In the genomic region with DNA sequence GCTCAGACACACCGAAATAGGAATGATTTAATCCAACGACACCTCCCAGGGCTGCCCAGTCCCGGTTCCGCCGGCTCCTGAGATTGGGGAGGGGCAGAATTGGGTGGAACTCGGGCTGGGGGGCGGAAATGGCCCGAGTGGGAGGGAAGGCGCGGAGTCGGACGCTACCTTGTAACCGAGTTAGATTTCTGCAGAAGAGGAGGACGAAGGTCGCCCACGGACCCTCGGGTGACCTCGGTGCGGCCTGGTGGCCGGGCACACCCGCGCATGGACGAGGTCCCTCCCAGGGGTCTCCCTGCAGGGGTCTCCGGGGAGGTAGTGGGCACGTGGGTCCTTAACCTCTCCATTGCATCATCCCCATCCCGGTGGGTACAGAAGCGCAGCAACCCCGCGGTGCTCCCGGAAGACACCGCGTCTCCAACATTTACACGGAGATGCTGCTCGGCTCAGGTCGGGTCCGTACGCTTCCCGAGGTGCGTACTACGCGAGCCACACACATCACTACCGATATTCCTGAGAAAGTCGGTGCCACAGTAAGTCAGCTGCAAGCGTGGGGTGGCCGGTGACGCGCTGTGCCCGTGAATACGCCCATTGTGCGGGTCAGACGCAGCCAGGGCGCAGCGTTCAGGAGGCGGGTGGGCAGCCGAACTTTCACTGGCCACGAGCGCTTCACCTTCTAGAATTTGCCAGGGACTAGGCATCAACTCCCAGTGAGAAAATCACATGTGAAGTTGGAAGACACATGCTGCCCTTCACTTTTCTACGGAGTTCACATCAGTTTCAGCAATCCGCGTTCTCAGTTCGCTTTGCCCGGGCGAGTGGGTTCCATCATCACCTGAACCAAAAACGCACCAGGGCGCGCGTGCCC, we compare ENCODE assay signal across 8 cellular contexts. TPM values are rescaled to one million over a fixed set of nuclear protein-coding genes. Genes with fewer than 3 reads are reported as not detected.
DNase-seq lines count a peak whose midpoint lies in the region; ATAC-seq and TF ChIP-seq lines count a peak whose summit lies in the region.

No MANE protein-coding gene starts in this region.

- no peak for TF ChIP-seq EP300 in upper lobe of left lung (IDR thresholded peaks at IDR 0.05)

- no peak for TF ChIP-seq CTCF in upper lobe of left lung (IDR thresholded peaks at IDR 0.05)

- CTCF ChIA-PET in activated CD8-positive, alpha-beta T cell treated with anti-CD3 and anti-CD28 coated beads, Interleukin-2, amount 10 ng/mL, durations not matched to agents 7 days and 5 days (lab: Charles Lee) = no interaction called here

- ATAC-seq in activated CD8-positive, alpha-beta T cell treated with anti-CD3 and anti-CD28 coated beads, Interleukin-2, amount 10 ng/mL, durations not matched to agents 7 days and 5 days = peak; percentile 12
- ATAC-seq in upper lobe of left lung (ENCODE audit: low FRiP score in 2 of 2) = peak; percentile 42 to 51
- ATAC-seq in GM19023 (IDR thresholded peaks at IDR 0.05; ENCODE audit: unreplicated experiment) = no peak

- H3K4me3 Mint-ChIP-seq in activated CD8-positive, alpha-beta T cell treated with anti-CD3 and anti-CD28 coated beads, Interleukin-2, amount 10 ng/mL, durations not matched to agents 7 days and 5 days = peak overlapping the region; percentile 88

- peaks cover 2% of the 10 kb centered on the region for H3K36me3 Mint-ChIP-seq in activated CD8-positive, alpha-beta T cell treated with anti-CD3 and anti-CD28 coated beads, Interleukin-2, amount 10 ng/mL, durations not matched to agents 7 days and 5 days (ENCODE audit: low read depth)

- POLR2A ChIA-PET in activated CD8-positive, alpha-beta T cell treated with anti-CD3 and anti-CD28 coated beads, Interleukin-2, amount 10 ng/mL, durations not matched to agents 7 days and 5 days (lab: Charles Lee) = no interaction called here

- H3K4me1 Mint-ChIP-seq in activated CD8-positive, alpha-beta T cell treated with anti-CD3 and anti-CD28 coated beads, Interleukin-2, amount 10 ng/mL, durations not matched to agents 7 days and 5 days (ENCODE audit: low read depth) = peaks cover 34% of the 10 kb centered on the region

- TF ChIP-seq POLR2A in upper lobe of left lung (IDR thresholded peaks at IDR 0.05) = no peak

- peak overlapping the region; percentile 91 to 97 for H3K27ac ChIP-seq in esophagus (ENCODE audit: low read depth in 2 of 2, low read length in 1 of 2)
- H3K27ac ChIP-seq in upper lobe of left lung = peak overlapping the region; percentile 78 to 93 (median 85)

- H3K27me3 Mint-ChIP-seq in activated CD8-positive, alpha-beta T cell treated with anti-CD3 and anti-CD28 coated beads, Interleukin-2, amount 10 ng/mL, durations not matched to agents 7 days and 5 days (ENCODE audit: low read depth) = peaks cover 51% of the 10 kb centered on the region

- H3K36me3 ChIP-seq in esophagus (ENCODE audit: control insufficient read depth in 2 of 2, insufficient read depth in 2 of 2, low read length in 1 of 2) = no peaks in the 10 kb centered on the region
- no peaks in the 10 kb centered on the region for H3K36me3 ChIP-seq in upper lobe of left lung

- H3K4me3 ChIP-seq in esophagus (ENCODE audit: low read depth in 1 of 2, low read length in 2 of 2) (peak overlapping the region; percentile 66 to 69), upper lobe of left lung (peak overlapping the region; percentile 69 to 88 (median 82))

- DNase-seq in NCI-H2227 (lab: John Stamatoyannopoulos, UW; ENCODE audit: unreplicated experiment) (peak; percentile 53), NCI-H2227 treated with DMSO at 0.1 percent for 48 hours (lab: John Stamatoyannopoulos, UW) (no peak), LoVo (ENCODE audit: low spot score) (peak; percentile 27), myocyte (ENCODE audit: low read depth) (peak; percentile 48), upper lobe of left lung (peak; percentile 46 to 88)
- peak; percentile 31 for DNase-seq in activated CD8-positive, alpha-beta T cell treated with anti-CD3 and anti-CD28 coated beads, Interleukin-2, amount 10 ng/mL, durations not matched to agents 7 days and 5 days

- no peaks in the 10 kb centered on the region for H3K9me3 ChIP-seq in esophagus (ENCODE audit: control insufficient read depth in 2 of 2, insufficient read depth in 1 of 2, low read depth in 1 of 2, low read length in 1 of 2)
- H3K9me3 ChIP-seq in upper lobe of left lung = no peaks in the 10 kb centered on the region

- H3K4me1 ChIP-seq in esophagus (ENCODE audit: control insufficient read depth in 2 of 2, insufficient read depth in 2 of 2, low read length in 1 of 2) = peaks cover 4 to 5% of the 10 kb centered on the region in 2 donors
- peaks cover 17 to 74% (median 29%) of the 10 kb centered on the region in 4 donors for H3K4me1 ChIP-seq in upper lobe of left lung

- peak overlapping the region; percentile 68 for H3K27ac Mint-ChIP-seq in activated CD8-positive, alpha-beta T cell treated with anti-CD3 and anti-CD28 coated beads, Interleukin-2, amount 10 ng/mL, durations not matched to agents 7 days and 5 days

- WGBS in esophagus, 2 donors = 1% methylated on average over 67 of the region's 67 CpGs
- 0 to 4% methylated on average over 22 to 28 of the region's 67 CpGs for WGBS in upper lobe of left lung, 2 donors

- H3K9me3 Mint-ChIP-seq in activated CD8-positive, alpha-beta T cell treated with anti-CD3 and anti-CD28 coated beads, Interleukin-2, amount 10 ng/mL, durations not matched to agents 7 days and 5 days (ENCODE audit: insufficient read depth) = no peaks in the 10 kb centered on the region

- H3K27me3 ChIP-seq in esophagus (ENCODE audit: control insufficient read depth in 1 of 2, insufficient read depth in 2 of 2, low read length in 2 of 2) (no peaks in the 10 kb centered on the region), upper lobe of left lung (no peaks in the 10 kb centered on the region)

RNA-seq across cellular contexts. Expression of a gene that starts 3.0 kb away (rescaled TPM):
- 1 to 10 TPM; 2.5 to 3.3 TPM for total RNA-seq in activated CD8-positive, alpha-beta T cell treated with anti-CD3 and anti-CD28 coated beads, Interleukin-2, amount 10 ng/mL, durations not matched to agents 7 days and 5 days
- 1 to 10 TPM; 4.0 to 5.4 TPM for polyA plus RNA-seq in esophagus
- total RNA-seq in myocyte (11.3 TPM in 2 replicates), upper lobe of left lung (10 to 100 TPM; 21.9 to 44.3 (median 36.5) TPM)
- polyA plus RNA-seq in myocyte (2012) = 5.5 TPM
